14 cellular contexts compared by ENCODE assay signal in the genomic region with DNA sequence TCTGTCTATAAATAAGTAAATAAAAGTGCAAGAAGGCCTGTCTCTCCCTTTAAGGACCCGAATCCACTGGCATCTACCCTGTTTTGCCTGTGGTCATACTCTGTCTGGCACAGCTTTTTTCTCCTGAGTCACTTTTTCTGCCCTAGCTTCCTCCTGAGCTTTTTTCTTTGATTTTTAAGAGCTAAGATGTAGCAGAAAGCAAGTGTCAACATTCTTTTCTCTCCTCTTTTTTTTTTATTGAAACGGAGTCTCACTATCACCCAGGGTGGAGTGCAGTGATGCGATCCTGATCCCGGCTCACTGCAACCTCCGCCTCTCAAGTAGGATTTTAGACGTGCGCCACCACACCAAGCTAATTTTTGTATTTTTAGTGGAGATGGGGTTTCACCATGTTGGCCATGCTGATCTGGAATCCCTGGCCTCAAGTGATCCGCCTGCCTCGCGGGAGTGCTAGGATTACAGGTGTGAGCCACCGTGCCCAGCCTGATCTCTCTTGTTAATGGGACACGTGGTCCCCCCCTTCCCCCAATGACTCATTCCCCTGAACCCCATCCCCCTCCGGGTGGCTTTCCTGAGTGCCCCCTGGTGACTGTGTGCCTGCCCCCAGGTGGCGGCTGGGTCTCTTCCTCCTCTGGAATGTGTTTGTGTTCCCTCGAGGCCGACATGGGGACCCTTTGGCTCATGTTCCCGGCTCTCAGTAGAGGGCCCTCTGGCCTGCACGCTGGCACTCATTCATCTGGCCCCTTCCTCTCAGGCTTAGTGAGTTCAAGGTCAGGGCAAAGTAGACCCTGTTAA. TPM values are rescaled to one million over a fixed set of nuclear protein-coding genes. Genes with fewer than 3 reads are reported as not detected.
A peak's percentile ranks its signal among the peaks of the same experiment; 100 is the strongest.
DNase-seq lines count a peak whose midpoint lies in the region; ATAC-seq, FAIRE-seq and TF ChIP-seq lines count a peak whose summit lies in the region.
"Had no signal": no experiment of that assay in that cellular context is flagged by ENCODE, and none has a peak within 500 bp of the region (broad histone marks: within the 10 kb centered on the region; RNA-seq: fewer than 3 reads in every experiment).

No MANE protein-coding gene starts in this region.

- H3K4me3 ChIP-seq in SK-N-SH (ENCODE audit: low read depth in 2 of 2, low read length in 1 of 2) = no peak overlapping the region
- H3K4me3 ChIP-seq in astrocyte (ENCODE audit: insufficient read depth, low read depth, low read length) = no peak overlapping the region
- no peak overlapping the region for H3K4me3 ChIP-seq in osteoblast (ENCODE audit: insufficient read depth, low read length)
- H3K4me3 ChIP-seq: adrenal gland, gastroesophageal sphincter had no signal

- H3K9me3 ChIP-seq in SK-N-SH = no peaks in the 10 kb centered on the region
- H3K9me3 ChIP-seq in astrocyte (ENCODE audit: insufficient read depth, low read depth, low read length) = no peaks in the 10 kb centered on the region
- no peaks in the 10 kb centered on the region for H3K9me3 ChIP-seq in osteoblast (ENCODE audit: low read depth, low read length)
- H3K9me3 ChIP-seq: adrenal gland, gastroesophageal sphincter had no signal

- TF ChIP-seq RAD21 in SK-N-SH (IDR thresholded peaks at IDR 0.05; ENCODE audit: low read length) = no peak; the same call in 1 of the 2 replicates

- 69% methylated on average over 18 of the region's 18 CpGs for WGBS in SK-N-SH (ENCODE audit: low lambda C conversion rate)

- H3K9me2 ChIP-seq in SK-N-SH = no peaks in the 10 kb centered on the region

- H3F3A ChIP-seq in SK-N-SH (replicated peaks; ENCODE audit: insufficient read depth) = no peaks in the 10 kb centered on the region

- H3K36me3 Mint-ChIP-seq in astrocyte (ENCODE audit: low read depth, unreplicated experiment) = peaks cover 31% of the 10 kb centered on the region

- TF ChIP-seq EP300 in SK-N-SH (IDR thresholded peaks at IDR 0.05; ENCODE audit: borderline replicate concordance in 1 of 2, low read depth in 1 of 2, low read length in 1 of 2) = no peak

- H3K36me3 ChIP-seq in SK-N-SH (replicated peaks in 1 of 2; ENCODE audit: control insufficient read depth in 1 of 2, insufficient read depth in 2 of 2, low read length in 1 of 2) (peaks cover 12 to 52% of the 10 kb centered on the region in 2 experiments), astrocyte (ENCODE audit: insufficient read depth, low read length) (peaks cover 18% of the 10 kb centered on the region), osteoblast (ENCODE audit: insufficient read depth, low read length) (peaks cover 50% of the 10 kb centered on the region)

- no peak; the same call in 2 of the 3 replicates for ATAC-seq in SK-N-SH treated with all-trans-retinoic acid at 6 μM for 48 hours
- ATAC-seq in HG02884 (IDR thresholded peaks at IDR 0.05; ENCODE audit: unreplicated experiment) = no peak
- ATAC-seq: gastroesophageal sphincter had no signal

- H3K4me1 ChIP-seq in SK-N-SH (ENCODE audit: control insufficient read depth in 1 of 2, insufficient read depth in 2 of 2, low read depth in 1 of 2, low read length in 1 of 2) (peaks cover 0 to 17% of the 10 kb centered on the region in 2 experiments; a peak in 1 of 4 replicates), astrocyte (ENCODE audit: insufficient read depth, low read length) (peaks cover 5% of the 10 kb centered on the region), osteoblast (ENCODE audit: insufficient read depth, low read length) (no peaks in the 10 kb centered on the region)
- H3K4me1 ChIP-seq: adrenal gland had no signal

- H4K20me1 ChIP-seq in SK-N-SH (ENCODE audit: insufficient read depth) = peaks cover 26% of the 10 kb centered on the region
- H4K20me1 ChIP-seq in astrocyte (ENCODE audit: insufficient read depth, low read length) = peaks cover 60% of the 10 kb centered on the region
- H4K20me1 ChIP-seq in osteoblast (ENCODE audit: insufficient read depth, low read length) = peaks cover 34% of the 10 kb centered on the region

- H3K9ac ChIP-seq in SK-N-SH = no peak overlapping the region
- no peak overlapping the region for H3K9ac ChIP-seq in astrocyte (ENCODE audit: low read length)

- TF ChIP-seq CTCF in SK-N-SH (IDR thresholded peaks at IDR 0.05) = no peak
- no peak for TF ChIP-seq CTCF in astrocyte (IDR thresholded peaks at IDR 0.05; ENCODE audit: insufficient read depth, low read depth, low read length)
- TF ChIP-seq CTCF in osteoblast (IDR thresholded peaks at IDR 0.05; ENCODE audit: extremely low read depth, low read depth, low read length) = no peak

- H3K27me3 Mint-ChIP-seq in astrocyte (ENCODE audit: low read depth, unreplicated experiment) = no peaks in the 10 kb centered on the region

- H3K79me2 ChIP-seq in SK-N-SH (ENCODE audit: insufficient read depth) (peaks cover 45% of the 10 kb centered on the region), astrocyte (ENCODE audit: insufficient read depth, low read length) (peaks cover 30% of the 10 kb centered on the region), osteoblast (ENCODE audit: insufficient read depth, low read length) (peaks cover 50% of the 10 kb centered on the region)

- no peak overlapping the region for H3K4me2 ChIP-seq in SK-N-SH
- no peak overlapping the region for H3K4me2 ChIP-seq in astrocyte (ENCODE audit: low read length)
- H3K4me2 ChIP-seq in osteoblast (ENCODE audit: insufficient read depth, low read length) = no peak overlapping the region

- DNase-seq in SK-N-SH (peak; percentile 11), astrocyte (ENCODE audit: low read depth) (no peak), osteoblast (ENCODE audit: insufficient read length, low spot score, missing footprints) (peak; percentile 91), NCI-H510A treated with DMSO at 0.1 percent for 48 hours (lab: John Stamatoyannopoulos, UW) (no peak)
- DNase-seq: adrenal gland, NCI-H1436, NCI-H69, trophoblast cell had no signal

- FAIRE-seq in astrocyte (lab: Jason Lieb, UNC) = no peak
- FAIRE-seq: HTR-8/SVneo, TTC549 had no signal

- H3K27me3 ChIP-seq in SK-N-SH (ENCODE audit: insufficient read depth) = no peaks in the 10 kb centered on the region
- H3K27me3 ChIP-seq in astrocyte (ENCODE audit: insufficient read depth, low read length) = no peaks in the 10 kb centered on the region
- no peaks in the 10 kb centered on the region for H3K27me3 ChIP-seq in osteoblast (ENCODE audit: insufficient read depth, low read length)
- H3K27me3 ChIP-seq: adrenal gland, gastroesophageal sphincter had no signal

- no peak overlapping the region for H2AFZ ChIP-seq in SK-N-SH (ENCODE audit: low read depth)
- no peak overlapping the region for H2AFZ ChIP-seq in astrocyte (ENCODE audit: low read depth, low read length)
- H2AFZ ChIP-seq in osteoblast (ENCODE audit: low read length) = no peak overlapping the region

- peaks cover 15% of the 10 kb centered on the region for H3K4me1 Mint-ChIP-seq in astrocyte (ENCODE audit: low read depth, unreplicated experiment)

- H3K4me3 Mint-ChIP-seq in astrocyte (ENCODE audit: unreplicated experiment) = no peak overlapping the region

- POLR2A ChIA-PET in SK-N-SH (lab: Yijun Ruan, JAX) = interaction anchor here (0.7 kb wide), 1 partner anchor 55 kb away, joined by 3 read pairs; no protein-coding TSS in a partner anchor

- H3K9me3 Mint-ChIP-seq in astrocyte (ENCODE audit: unreplicated experiment) = peaks cover 4% of the 10 kb centered on the region

- CTCF ChIA-PET in SK-N-SH (lab: Yijun Ruan, JAX) = interaction anchor here (1.1 to 1.5 kb wide), 2 partner anchors 12 to 35 kb away, joined by 4 to 7 read pairs; no protein-coding TSS in a partner anchor

- peak overlapping the region; percentile 41 for H3K27ac Mint-ChIP-seq in astrocyte (ENCODE audit: unreplicated experiment)

- H3K27ac ChIP-seq in SK-N-SH (ENCODE audit: low read depth in 2 of 2, low read length in 1 of 2) (peak overlapping the region in 1 of 2 experiments; percentile 73; a peak in 2 of 4 replicates), astrocyte (ENCODE audit: low read depth, low read length) (no peak overlapping the region), osteoblast (ENCODE audit: low read depth, low read length) (no peak overlapping the region)
- H3K27ac ChIP-seq: adrenal gland, gastroesophageal sphincter had no signal

TF ChIP-seq in SK-N-SH, 30 proteins besides CTCF, POLR2A, EP300 and RAD21:
- 0 out of 2 replicates have a peak, but pooled peaks have one; percentile 16 for TF ChIP-seq FOSL2 (IDR thresholded peaks at IDR 0.05; ENCODE audit: borderline replicate concordance, low read depth)
- no peak for TF ChIP-seq JUND (IDR thresholded peaks at IDR 0.05)

TF ChIP-seq in SK-N-SH treated with all-trans-retinoic acid at 6 μM for 48 hours, 23 proteins besides CTCF, POLR2A, EP300 and RAD21 (continues in another document):
- TF ChIP-seq ZNF70 (CRISPR knock-in tag; IDR thresholded peaks at IDR 0.05) (no peak), OSR1 (CRISPR knock-in tag; IDR thresholded peaks at IDR 0.05) (no peak), GLIS3 (CRISPR knock-in tag; IDR thresholded peaks at IDR 0.05) (no peak), PPARA (CRISPR knock-in tag; IDR thresholded peaks at IDR 0.05; ENCODE audit: borderline replicate concordance) (no peak), RARB (CRISPR knock-in tag; IDR thresholded peaks at IDR 0.05) (no peak), ZC3H10 (CRISPR knock-in tag; IDR thresholded peaks at IDR 0.05) (no peak), ESRRG (CRISPR knock-in tag; IDR thresholded peaks at IDR 0.05) (no peak)

RNA-seq across cellular contexts. Expression of a gene that starts 14.2 kb away (rescaled TPM):
- polyA plus RNA-seq in SK-N-SH (2012; rRNA removed) = not detected in 2 replicates
- polyA plus RNA-seq in SK-N-SH (2012; cell fraction: cytosol; rRNA removed) = not detected in 2 replicates
- polyA plus RNA-seq in SK-N-SH (2012; cell fraction: nucleus; rRNA removed) = not detected in 2 replicates
- total RNA-seq in astrocyte (not detected in 2 replicates), osteoblast (not detected in 2 replicates)
- total RNA-seq: adrenal gland, gastroesophageal sphincter, liver had no signal
- polyA plus RNA-seq: adrenal gland, liver had no signal

RNA-seq across cellular contexts. Expression of a gene that starts 19.7 kb away (rescaled TPM):
- polyA plus RNA-seq in SK-N-SH (2012; rRNA removed) = 18.0 and 19.5 TPM in 2 replicates
- polyA plus RNA-seq in SK-N-SH (2012; cell fraction: cytosol; rRNA removed) = 24.9 and 42.8 TPM in 2 replicates
- 11.8 and 20.5 TPM in 2 replicates for polyA plus RNA-seq in SK-N-SH (2012; cell fraction: nucleus; rRNA removed)
- total RNA-seq in astrocyte (15.4 and 16.3 TPM in 2 replicates), osteoblast (17.0 and 18.6 TPM in 2 replicates)

RNA-seq across cellular contexts. Expression of a gene that starts 37.6 kb away (rescaled TPM):
- polyA plus RNA-seq in SK-N-SH (2012; rRNA removed) = 17.2 and 21.5 TPM in 2 replicates
- 17.2 and 23.6 TPM in 2 replicates for polyA plus RNA-seq in SK-N-SH (2012; cell fraction: cytosol; rRNA removed)
- polyA plus RNA-seq in SK-N-SH (2012; cell fraction: nucleus; rRNA removed) = 33.4 and 41.1 TPM in 2 replicates
- total RNA-seq in astrocyte (61.1 and 64.9 TPM in 2 replicates), osteoblast (19.7 and 27.5 TPM in 2 replicates)

RNA-seq across cellular contexts. Expression of a gene that starts 37.8 kb away (rescaled TPM):
- polyA plus RNA-seq in SK-N-SH (2012; rRNA removed) = 1.1 and 1.3 TPM in 2 replicates
- 1.3 and 1.6 TPM in 2 replicates for polyA plus RNA-seq in SK-N-SH (2012; cell fraction: cytosol; rRNA removed)
- 0.83 and 1.8 TPM in 2 replicates for polyA plus RNA-seq in SK-N-SH (2012; cell fraction: nucleus; rRNA removed)
- total RNA-seq in astrocyte = 3.9 and 4.7 TPM in 2 replicates
- total RNA-seq in osteoblast = 2.9 TPM in 2 replicates

Comparison
In these comparisons a context has a peak if more than half of its experiments do, and no peak if none do; other contexts are left out.
1. DNase-seq: peak in SK-N-SH (single experiment) and osteoblast (single experiment); none in astrocyte (single experiment) and NCI-H510A treated with DMSO at 0.1 percent for 48 hours (single experiment).